In the genomic region with DNA sequence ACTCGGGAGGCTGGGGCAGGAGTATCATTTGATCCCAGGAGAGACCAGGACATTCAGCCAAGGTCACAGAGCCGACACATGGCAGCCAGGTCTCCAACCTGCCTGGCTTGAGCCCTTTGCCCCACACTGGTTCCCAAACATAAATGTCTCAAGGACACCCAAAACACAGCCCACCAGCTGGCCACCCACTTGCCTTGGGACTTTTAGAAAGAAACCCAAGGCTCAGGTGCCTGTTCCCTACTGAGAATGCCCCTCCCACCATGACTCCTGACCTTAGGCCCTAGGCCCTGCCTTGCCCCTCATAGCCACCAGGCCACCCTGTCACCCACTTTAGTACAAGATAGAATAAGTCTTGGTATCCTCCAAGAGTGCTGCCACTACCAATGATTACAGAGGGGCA, we compare ENCODE assay signal across 26 cellular contexts. TPM values are rescaled to one million over a fixed set of nuclear protein-coding genes. Genes with fewer than 3 reads are reported as not detected.
DNase-seq lines count a peak whose midpoint lies in the region; ATAC-seq and TF ChIP-seq lines count a peak whose summit lies in the region.
"Had no signal": no experiment of that assay in that cellular context is flagged by ENCODE, and none has a peak within 500 bp of the region (broad histone marks: within the 10 kb centered on the region; RNA-seq: fewer than 3 reads in every experiment).

No MANE protein-coding gene starts in this region.

- H3K79me1 ChIP-seq in H9 (ENCODE audit: insufficient read depth, low read depth, low read length, poor library complexity, severe bottlenecking) = no peaks in the 10 kb centered on the region

- H2BK20ac ChIP-seq in H9 (ENCODE audit: low read depth, low read length, poor library complexity, severe bottlenecking) = no peak overlapping the region

- no peak overlapping the region for H3T11ph ChIP-seq in H9 (ENCODE audit: low read length)

- H3K4me1 Mint-ChIP-seq in H9 = peaks cover 3 to 11% of the 10 kb centered on the region in 2 experiments
- peaks cover 24% of the 10 kb centered on the region for H3K4me1 Mint-ChIP-seq in endodermal cell
- H3K4me1 Mint-ChIP-seq in MCF 10A (ENCODE audit: insufficient read depth, unreplicated experiment) = no peaks in the 10 kb centered on the region
- H3K4me1 Mint-ChIP-seq: nephron had no signal

- H3K36me3 Mint-ChIP-seq in H9 (ENCODE audit: insufficient read depth in 1 of 3, low read depth in 3 of 3) = no peaks in the 10 kb centered on the region
- H3K36me3 Mint-ChIP-seq in endodermal cell (ENCODE audit: low read depth) = no peaks in the 10 kb centered on the region
- no peaks in the 10 kb centered on the region for H3K36me3 Mint-ChIP-seq in MCF 10A (ENCODE audit: insufficient read depth, unreplicated experiment)
- H3K36me3 Mint-ChIP-seq: CD4-positive, CD25-positive, alpha-beta regulatory T cell; stimulated activated effector memory CD8-positive, alpha-beta T cell treated with anti-CD3 and anti-CD28 coated beads, Interleukin-12 subunit alpha, Interleukin-12 subunit beta, amount 100 ng/mL, for 72 hours had no signal

- ATAC-seq in activated CD4-positive, CD25-positive, alpha-beta regulatory T cell treated with anti-CD3 and anti-CD28 coated beads, Interleukin-2, amount 50 U/mL, for 24 hours = no peak
- ATAC-seq: activated T-helper 17 cell treated with anti-CD3 and anti-CD28 coated beads, Interleukin-2, amount 50 U/mL, for 72 hours; right cardiac atrium; stimulated activated effector memory CD8-positive, alpha-beta T cell treated with anti-CD3 and anti-CD28 coated beads, Interleukin-12 subunit alpha, Interleukin-12 subunit beta, amount 100 ng/mL, for 72 hours had no signal

- no peak overlapping the region for H3K14ac ChIP-seq in H9 (ENCODE audit: insufficient read depth, low read length)

- no peak overlapping the region for H3K4me3 Mint-ChIP-seq in H9
- no peak overlapping the region for H3K4me3 Mint-ChIP-seq in endodermal cell
- no peak overlapping the region for H3K4me3 Mint-ChIP-seq in MCF 10A (ENCODE audit: unreplicated experiment)
- H3K4me3 Mint-ChIP-seq: central memory CD8-positive, alpha-beta T cell; HFFc6; nephron; stimulated activated effector memory CD8-positive, alpha-beta T cell treated with anti-CD3 and anti-CD28 coated beads, Interleukin-12 subunit alpha, Interleukin-12 subunit beta, amount 100 ng/mL, for 72 hours had no signal

- no peak for TF ChIP-seq CTCF in H9 (conservative IDR thresholded peaks at IDR 0.05)
- no peak for TF ChIP-seq CTCF in endodermal cell (conservative IDR thresholded peaks at IDR 0.05)
- no peak for TF ChIP-seq CTCF in spleen (IDR thresholded peaks at IDR 0.05 in 8 of 11, conservative IDR thresholded peaks at IDR 0.05 in 3 of 11)
- no peak for TF ChIP-seq CTCF in MCF 10A (IDR thresholded peaks at IDR 0.05; ENCODE audit: unreplicated experiment)

- H3K27me3 Mint-ChIP-seq in H9 (ENCODE audit: low read depth) (peaks cover 40% of the 10 kb centered on the region), endodermal cell (ENCODE audit: insufficient read depth) (peaks cover 26% of the 10 kb centered on the region), MCF 10A (ENCODE audit: insufficient read depth, unreplicated experiment) (no peaks in the 10 kb centered on the region)
- H3K27me3 Mint-ChIP-seq: activated T-helper 17 cell treated with anti-CD3 and anti-CD28 coated beads, Interleukin-2, amount 50 U/mL, for 72 hours; central memory CD8-positive, alpha-beta T cell had no signal

- H3K23ac ChIP-seq in H9 (ENCODE audit: insufficient read length, low read depth, low read length) = no peak overlapping the region

- H4K8ac ChIP-seq in H9 (replicated peaks; ENCODE audit: insufficient read length, low read depth, low read length) = no peak overlapping the region

- CTCF ChIA-PET in HEK293T (lab: Yijun Ruan, JAX) (no interaction called here), MCF 10A (lab: Yijun Ruan, JAX) (interaction anchor here (0.6 to 0.7 kb wide), 2 partner anchors 730 to 919 kb away, joined by 3 read pairs; no protein-coding TSS in a partner anchor)

- H3K9ac ChIP-seq in H9 (ENCODE audit: extremely low read depth, insufficient read length, low read length) = no peak overlapping the region
- H3K9ac ChIP-seq in endodermal cell (ENCODE audit: extremely low read depth, low read length, poor library complexity, severe bottlenecking) = no peak overlapping the region
- H3K9ac ChIP-seq: parathyroid adenoma had no signal

- BruUV-seq in MCF 10A (replicated peaks; lab: Mats Ljungman, UMichigan) = no TSS peak

- H3K4me3 ChIP-seq in endodermal cell (ENCODE audit: low read length) (no peak overlapping the region), spleen (no peak overlapping the region)
- H3K4me3 ChIP-seq: dorsolateral prefrontal cortex, lung, vagina had no signal

- no peak overlapping the region for H2BK120ac ChIP-seq in H9 (ENCODE audit: low read depth, low read length, poor library complexity, severe bottlenecking)

- no peak overlapping the region for H2AK5ac ChIP-seq in H9 (ENCODE audit: insufficient read length, low read length)

- no peak overlapping the region for H2BK15ac ChIP-seq in H9 (ENCODE audit: low read depth, low read length)

- H4K5ac ChIP-seq in H9 (ENCODE audit: insufficient read length, low read depth, low read length) = no peak overlapping the region

- POLR2A ChIA-PET in HEK293T (lab: Yijun Ruan, JAX) = no interaction called here
- POLR2A ChIA-PET in MCF 10A (lab: Yijun Ruan, JAX) = interaction anchor here (0.6 kb wide), 1 partner anchor 836 kb away, joined by 4 read pairs; no protein-coding TSS in a partner anchor

- H3K4ac ChIP-seq in H9 (ENCODE audit: low read depth, low read length) = no peak overlapping the region

- DNase-seq in activated CD4-positive, CD25-positive, alpha-beta regulatory T cell treated with anti-CD3 and anti-CD28 coated beads, Interleukin-2, amount 50 U/mL, for 72 hours = peak; percentile 14
- peak; percentile 10 for DNase-seq in H9
- DNase-seq in endodermal cell = peak; percentile 29
- peak; percentile 51 for DNase-seq in spleen
- no peak for DNase-seq in HEK293T (ENCODE audit: extremely low spot score)
- no peak for DNase-seq in retina
- DNase-seq in MCF 10A (ENCODE audit: unreplicated experiment) = no peak
- DNase-seq: CD4-positive, CD25-positive, alpha-beta regulatory T cell; HFFc6; Kasumi-1; MV-4-11; NCI-H446; NCI-H82; right cardiac atrium; stimulated activated CD4-positive, alpha-beta T cell treated with anti-CD3 and anti-CD28 coated beads, Interleukin-12 subunit alpha, Interleukin-12 subunit beta, amount 100 ng/mL, for 4 hours; stimulated activated CD4-positive, alpha-beta T cell treated with anti-CD3 and anti-CD28 coated beads, Interleukin-4, amount 100 ng/mL, for 24 hours had no signal

- H3K9me3 Mint-ChIP-seq in H9 (no peaks in the 10 kb centered on the region; a peak in 1 of 5 replicates), endodermal cell (no peaks in the 10 kb centered on the region), MCF 10A (ENCODE audit: unreplicated experiment) (no peaks in the 10 kb centered on the region)
- H3K9me3 Mint-ChIP-seq: activated T-helper 17 cell treated with anti-CD3 and anti-CD28 coated beads, Interleukin-2, amount 50 U/mL, for 72 hours; CD4-positive, CD25-positive, alpha-beta regulatory T cell; central memory CD8-positive, alpha-beta T cell; HFFc6; nephron; stimulated activated effector memory CD8-positive, alpha-beta T cell treated with anti-CD3 and anti-CD28 coated beads, Interleukin-12 subunit alpha, Interleukin-12 subunit beta, amount 100 ng/mL, for 72 hours had no signal

- no peak overlapping the region for H3K27ac ChIP-seq in H9 (ENCODE audit: insufficient read length, low read depth, low read length)
- no peak overlapping the region for H3K27ac ChIP-seq in endodermal cell (ENCODE audit: low read depth, low read length)
- H3K27ac ChIP-seq in spleen = no peak overlapping the region
- H3K27ac ChIP-seq: 22Rv1, dorsolateral prefrontal cortex, parathyroid adenoma, vagina had no signal

- H3K23me2 ChIP-seq in H9 (ENCODE audit: insufficient read length, low read depth, low read length, poor library complexity, severe bottlenecking) = no peaks in the 10 kb centered on the region

- intact Hi-C loops in spleen (cut with DNase I; ENCODE audit: low total_unique reads) = no loop called here
- intact Hi-C loops in MCF 10A (cut with micrococcal nuclease) = no loop called here

- H3K36me3 ChIP-seq in endodermal cell (ENCODE audit: control insufficient read depth, insufficient read depth, low read length) (no peaks in the 10 kb centered on the region), spleen (no peaks in the 10 kb centered on the region)
- H3K36me3 ChIP-seq: vagina had no signal

- H3K27ac Mint-ChIP-seq in H9 = peak overlapping the region in 1 of 3 experiments; percentile 86; a peak in 1 of 7 replicates
- H3K27ac Mint-ChIP-seq in endodermal cell = no peak overlapping the region
- no peak overlapping the region for H3K27ac Mint-ChIP-seq in MCF 10A (ENCODE audit: low read depth, unreplicated experiment)
- H3K27ac Mint-ChIP-seq: activated T-helper 17 cell treated with anti-CD3 and anti-CD28 coated beads, Interleukin-2, amount 50 U/mL, for 72 hours; HFFc6; nephron; stimulated activated effector memory CD8-positive, alpha-beta T cell treated with anti-CD3 and anti-CD28 coated beads, Interleukin-12 subunit alpha, Interleukin-12 subunit beta, amount 100 ng/mL, for 72 hours had no signal

- H3K9me3 ChIP-seq in H9 (ENCODE audit: control insufficient read depth, low read depth, low read length) (no peaks in the 10 kb centered on the region), endodermal cell (ENCODE audit: control insufficient read depth, low read length) (no peaks in the 10 kb centered on the region), spleen (no peaks in the 10 kb centered on the region)
- H3K9me3 ChIP-seq: vagina had no signal

- TF ChIP-seq POLR2A in spleen (IDR thresholded peaks at IDR 0.05) = no peak

- H2AFZ ChIP-seq in H9 (ENCODE audit: low read length) = no peak overlapping the region
- H2AFZ ChIP-seq: parathyroid adenoma had no signal

- no CpG with 5 or more reads among the region's 2 CpGs for WGBS in H9 (ENCODE audit: extremely low coverage, insufficient read length, low lambda C conversion rate)
- 96 to 100% methylated on average over 1 to 2 of the region's 2 CpGs for WGBS in endodermal cell (ENCODE audit: insufficient coverage in 1 of 2, insufficient read length in 1 of 2), 2 experiments
- 72 to 91% (median 83%) methylated on average over 1 to 2 of the region's 2 CpGs for WGBS in spleen, 5 donors

- no peak overlapping the region for H4K91ac ChIP-seq in H9 (ENCODE audit: insufficient read length, low read depth, low read length)

- H3K4me2 ChIP-seq in H9 (ENCODE audit: insufficient read depth, insufficient read length, low read length) = no peak overlapping the region

- no peaks in the 10 kb centered on the region for H3K27me3 ChIP-seq in H9 (ENCODE audit: insufficient read depth, low read length)
- no peaks in the 10 kb centered on the region for H3K27me3 ChIP-seq in endodermal cell (ENCODE audit: control insufficient read depth, insufficient read depth, low read length, poor library complexity, severe bottlenecking)
- no peaks in the 10 kb centered on the region for H3K27me3 ChIP-seq in spleen (replicated peaks in 1 of 7)
- H3K27me3 ChIP-seq: vagina had no signal

- H4K20me1 ChIP-seq in H9 (ENCODE audit: control insufficient read depth, insufficient read depth, insufficient read length) = no peaks in the 10 kb centered on the region

- H3K18ac ChIP-seq in H9 (ENCODE audit: insufficient read length, low read depth, low read length) = no peak overlapping the region

- no peak overlapping the region for H2BK5ac ChIP-seq in H9 (ENCODE audit: insufficient read length, low read length)

- H2BK12ac ChIP-seq in H9 (ENCODE audit: insufficient read length, low read depth, low read length) = no peak overlapping the region

- H3K79me2 ChIP-seq in H9 (ENCODE audit: insufficient read depth, low read length) = no peaks in the 10 kb centered on the region
- H3K79me2 ChIP-seq: parathyroid adenoma had no signal

- H3K4me1 ChIP-seq in H9 (ENCODE audit: insufficient read depth, low read length) = no peaks in the 10 kb centered on the region
- peaks cover 25% of the 10 kb centered on the region for H3K4me1 ChIP-seq in endodermal cell (ENCODE audit: control insufficient read depth, insufficient read depth, low read length)
- peaks cover 4 to 39% (median 28%) of the 10 kb centered on the region in 6 donors for H3K4me1 ChIP-seq in spleen
- H3K4me1 ChIP-seq: parathyroid adenoma, vagina had no signal

- H3K56ac ChIP-seq in H9 (ENCODE audit: insufficient read length, low read depth, low read length) = no peak overlapping the region

RNA-seq across cellular contexts. Expression of gene LRP8, which starts 41.9 kb away (rescaled TPM):
- total RNA-seq in H9 (2021) (69.2 and 78.6 TPM in 2 replicates), endodermal cell (10 to 100 TPM; 29.1 to 39.6 TPM), spleen (10 to 100 TPM in 1 of 7 donors, 1 to 10 TPM in 6; 4.0 to 14.4 (median 8.0) TPM), MCF 10A (2022) (21.5 and 21.8 TPM in 2 replicates)
- 35.6 TPM for polyA plus RNA-seq in endodermal cell (2013, experiment 1 of 2)
- polyA plus RNA-seq in endodermal cell (2013, experiment 2 of 2) = 29.0 TPM
- 1 to 10 TPM; 1.7 to 2.4 (median 2.0) TPM for polyA plus RNA-seq in spleen

Comparison
In these comparisons a context has a peak if more than half of its experiments do, and no peak if none do; other contexts are left out.
1. DNase-seq: peak in activated CD4-positive, CD25-positive, alpha-beta regulatory T cell treated with anti-CD3 and anti-CD28 coated beads, Interleukin-2, amount 50 U/mL, for 72 hours (single experiment), H9 (single experiment), endodermal cell (single experiment) and spleen (single experiment); none in HEK293T (single experiment), retina (single experiment) and MCF 10A (single experiment).